In genomic region chr20:64077876-64078551, GRCh38 we compare ENCODE assay signal across 8 cellular contexts. TPM values are rescaled to one million over a fixed set of nuclear protein-coding genes. Genes with fewer than 3 reads are reported as not detected.
DNase-seq lines count a peak whose midpoint lies in the region; ATAC-seq and TF ChIP-seq lines count a peak whose summit lies in the region.

No MANE protein-coding gene starts in this region.

- no peaks in the 10 kb centered on the region for H3K79me2 ChIP-seq in fibroblast of lung (ENCODE audit: control insufficient read depth, insufficient read depth, low read length)

- peaks cover 8% of the 10 kb centered on the region for H3K4me1 ChIP-seq in fibroblast of lung (ENCODE audit: control insufficient read depth, extremely low read depth, insufficient read depth, low read length)

- ATAC-seq in WTC11, result no peak; the same call in 1 of the 2 replicates
- peak; percentile 53 for ATAC-seq in stimulated activated effector memory CD8-positive, alpha-beta T cell treated with anti-CD3 and anti-CD28 coated beads, Interleukin-12 subunit alpha, Interleukin-12 subunit beta, amount 100 ng/mL, for 72 hours
- no peak for ATAC-seq in HG02571 (IDR thresholded peaks at IDR 0.05; ENCODE audit: unreplicated experiment)
- ATAC-seq in HG03565 (IDR thresholded peaks at IDR 0.05; ENCODE audit: unreplicated experiment), result no peak

- H2AFZ ChIP-seq in fibroblast of lung (ENCODE audit: low read length), result no peak overlapping the region

- H3K27ac ChIP-seq in fibroblast of lung (ENCODE audit: insufficient read depth, low read length), result no peak overlapping the region

- no peak overlapping the region for H3K9ac ChIP-seq in fibroblast of lung (ENCODE audit: insufficient read depth, low read length)

- peaks cover 1% of the 10 kb centered on the region for H3K36me3 ChIP-seq in fibroblast of lung (ENCODE audit: control insufficient read depth, insufficient read depth, low read length)

- H4K20me1 ChIP-seq in fibroblast of lung (ENCODE audit: control insufficient read depth, extremely low read depth, insufficient read depth, low read length), result no peaks in the 10 kb centered on the region

- peaks cover 27% of the 10 kb centered on the region for H3K27me3 Mint-ChIP-seq in WTC11 (ENCODE audit: low read depth)

- peak overlapping the region; percentile 64 for H3K4me2 ChIP-seq in fibroblast of lung (ENCODE audit: extremely low read depth, insufficient read depth, low read length)

- POLR2A ChIA-PET in WTC11 (lab: Charles Lee), result no interaction called here

- no peaks in the 10 kb centered on the region for H3K9me3 ChIP-seq in fibroblast of lung (ENCODE audit: control insufficient read depth, insufficient read depth, low read depth, low read length)

- H3K9me3 Mint-ChIP-seq in WTC11, result no peaks in the 10 kb centered on the region
- H3K9me3 Mint-ChIP-seq in stimulated activated effector memory CD8-positive, alpha-beta T cell treated with anti-CD3 and anti-CD28 coated beads, Interleukin-12 subunit alpha, Interleukin-12 subunit beta, amount 100 ng/mL, for 72 hours, result no peaks in the 10 kb centered on the region

- peak overlapping the region in 2 of 4 experiments; percentile 82 to 89 for H3K4me3 ChIP-seq in fibroblast of lung (replicated peaks in 1 of 4; ENCODE audit: control extremely low read depth in 1 of 4, insufficient read depth in 1 of 4, low read depth in 3 of 4, low read length in 4 of 4)

- peak; percentile 68 for DNase-seq in stimulated activated CD4-positive, alpha-beta T cell treated with anti-CD3 and anti-CD28 coated beads, Interleukin-15, amount 100 ng/mL, for 24 hours
- DNase-seq in stimulated activated CD4-positive, alpha-beta T cell treated with anti-CD3 and anti-CD28 coated beads, Interleukin-2, amount 100 ng/mL, for 48 hours, result no peak
- DNase-seq in WTC11 (ENCODE audit: low spot score) (no peak), fibroblast of lung (ENCODE audit: low read depth in 2 of 2) (no peak), dedifferentiated amniotic fluid mesenchymal stem cell (ENCODE audit: extremely low spot score) (no peak)
- DNase-seq in stimulated activated effector memory CD8-positive, alpha-beta T cell treated with anti-CD3 and anti-CD28 coated beads, Interleukin-12 subunit alpha, Interleukin-12 subunit beta, amount 100 ng/mL, for 72 hours (ENCODE audit: low spot score in 2 of 2), result peak in 1 of 2 donors; percentile 74

- H3K27ac Mint-ChIP-seq in WTC11, result no peak overlapping the region
- peak overlapping the region; percentile 92 for H3K27ac Mint-ChIP-seq in stimulated activated effector memory CD8-positive, alpha-beta T cell treated with anti-CD3 and anti-CD28 coated beads, Interleukin-12 subunit alpha, Interleukin-12 subunit beta, amount 100 ng/mL, for 72 hours

- H3K4me3 Mint-ChIP-seq in WTC11, result peak overlapping the region; percentile 64; the same call in 1 of the 2 replicates
- H3K4me3 Mint-ChIP-seq in stimulated activated effector memory CD8-positive, alpha-beta T cell treated with anti-CD3 and anti-CD28 coated beads, Interleukin-12 subunit alpha, Interleukin-12 subunit beta, amount 100 ng/mL, for 72 hours, result peak overlapping the region; percentile 91

- H3K36me3 Mint-ChIP-seq in WTC11, result no peaks in the 10 kb centered on the region
- H3K36me3 Mint-ChIP-seq in stimulated activated effector memory CD8-positive, alpha-beta T cell treated with anti-CD3 and anti-CD28 coated beads, Interleukin-12 subunit alpha, Interleukin-12 subunit beta, amount 100 ng/mL, for 72 hours, result peaks cover 34% of the 10 kb centered on the region

- CTCF ChIA-PET in WTC11 (lab: Charles Lee), result interaction anchor here (0.7 to 4.2 kb wide), 5 partner anchors 12 to 97 kb away, joined by 3 to 16 read pairs (median 9); partner anchors contain the start of gene PRPF6

- H3K27me3 ChIP-seq in fibroblast of lung (ENCODE audit: control insufficient read depth, insufficient read depth, low read length), result peaks cover 3% of the 10 kb centered on the region

- peaks cover 24% of the 10 kb centered on the region for H3K4me1 Mint-ChIP-seq in WTC11
- H3K4me1 Mint-ChIP-seq in stimulated activated effector memory CD8-positive, alpha-beta T cell treated with anti-CD3 and anti-CD28 coated beads, Interleukin-12 subunit alpha, Interleukin-12 subunit beta, amount 100 ng/mL, for 72 hours, result peaks cover 45% of the 10 kb centered on the region

- TF ChIP-seq CTCF in WTC11 (IDR thresholded peaks at IDR 0.05) (no peak), fibroblast of lung (conservative IDR thresholded peaks at IDR 0.05 in 1 of 2, IDR thresholded peaks at IDR 0.05 in 1 of 2; ENCODE audit: low read depth in 1 of 2, low read length in 2 of 2) (no peak)

TF ChIP-seq in WTC11, 78 proteins besides CTCF, POLR2A, EP300 and RAD21 (continues in another document):
- TF ChIP-seq ZNF317 (CRISPR knock-in tag; IDR thresholded peaks at IDR 0.05; ENCODE audit: borderline replicate concordance, low read depth), result no peak
- TF ChIP-seq ERG (CRISPR knock-in tag; IDR thresholded peaks at IDR 0.05), result no peak
- TF ChIP-seq MLX (CRISPR knock-in tag; IDR thresholded peaks at IDR 0.05), result no peak
- no peak for TF ChIP-seq ZNF138 (CRISPR knock-in tag; conservative IDR thresholded peaks at IDR 0.05)
- TF ChIP-seq GTF2I (CRISPR knock-in tag; conservative IDR thresholded peaks at IDR 0.05), result no peak
- TF ChIP-seq MXD4 (CRISPR knock-in tag; IDR thresholded peaks at IDR 0.05; ENCODE audit: borderline replicate concordance), result no peak
- no peak for TF ChIP-seq ZBTB43 (CRISPR knock-in tag; IDR thresholded peaks at IDR 0.05)

RNA-seq across cellular contexts. Expression of gene RGS19, which starts 1.3 kb away (rescaled TPM):
- total RNA-seq in WTC11 (2021) (13.8 to 15.9 TPM (median 15.1 TPM) in 3 replicates), fibroblast of lung (9.1 and 11.6 TPM in 2 replicates)
- polyA plus RNA-seq in fibroblast of lung, result 5.5 and 5.8 TPM in 2 replicates
- 8.9 and 9.8 TPM in 2 replicates for polyA plus RNA-seq in fibroblast of lung (2012)
- 12.5 and 22.1 TPM in 2 replicates for polyA minus RNA-seq in fibroblast of lung (ENCODE audit: low replicate concordance)

RNA-seq across cellular contexts. Expression of gene OPRL1, which starts 1.9 kb away (rescaled TPM):
- 1.7 to 2.2 TPM (median 2.0 TPM) in 3 replicates for total RNA-seq in WTC11 (2021)
- 2.6 and 4.1 TPM in 2 replicates for total RNA-seq in fibroblast of lung
- polyA plus RNA-seq in fibroblast of lung, result 0.17 and 0.49 TPM in 2 replicates
- polyA plus RNA-seq in fibroblast of lung (2012), result 0.47 and 0.96 TPM in 2 replicates
- 0.39 and 0.56 TPM in 2 replicates for polyA minus RNA-seq in fibroblast of lung (ENCODE audit: low replicate concordance)

RNA-seq across cellular contexts. Expression of gene LKAAEAR1, which starts 6.2 kb away (rescaled TPM):
- total RNA-seq in WTC11 (2021) (0.53 to 1.7 TPM (median 0.73 TPM) in 3 replicates), fibroblast of lung (not detected in 2 replicates)
- polyA plus RNA-seq in fibroblast of lung, result not detected in 2 replicates
- polyA plus RNA-seq in fibroblast of lung (2012), result not detected in 2 replicates
- not detected in 2 replicates for polyA minus RNA-seq in fibroblast of lung (ENCODE audit: low replicate concordance)

RNA-seq across cellular contexts. Expression of gene TCEA2, which starts 15.0 kb away (rescaled TPM):
- 55.8 to 63.6 TPM (median 63.5 TPM) in 3 replicates for total RNA-seq in WTC11 (2021)
- total RNA-seq in fibroblast of lung, result 23.9 and 25.2 TPM in 2 replicates
- 12.7 and 17.1 TPM in 2 replicates for polyA plus RNA-seq in fibroblast of lung
- 38.9 and 43.2 TPM in 2 replicates for polyA plus RNA-seq in fibroblast of lung (2012)
- 26.2 and 46.1 TPM in 2 replicates for polyA minus RNA-seq in fibroblast of lung (ENCODE audit: low replicate concordance)

RNA-seq across cellular contexts. Expression of gene SOX18, which starts 28.6 kb away (rescaled TPM):
- 0.73 to 0.81 TPM (median 0.80 TPM) in 3 replicates for total RNA-seq in WTC11 (2021)
- total RNA-seq in fibroblast of lung, result not detected in 2 replicates
- polyA plus RNA-seq in fibroblast of lung, result not detected in 2 replicates
- 0.15 TPM in 1 of 2 replicates, not detected in the other for polyA plus RNA-seq in fibroblast of lung (2012)
- polyA minus RNA-seq in fibroblast of lung (ENCODE audit: low replicate concordance), result not detected in 2 replicates
